Comparison of ENCODE assay signal across 18 cellular contexts in genomic region chr19:17968376-17968775, GRCh38. TPM values are rescaled to one million over a fixed set of nuclear protein-coding genes. Genes with fewer than 3 reads are reported as not detected.
A peak's percentile ranks its signal among the peaks of the same experiment; 100 is the strongest.
DNase-seq lines count a peak whose midpoint lies in the region; TF ChIP-seq lines count a peak whose summit lies in the region.
"Had no signal": no experiment of that assay in that cellular context is flagged by ENCODE, and none has a peak within 500 bp of the region (broad histone marks: within the 10 kb centered on the region; RNA-seq: fewer than 3 reads in every experiment).

No MANE protein-coding gene starts in this region.

- H3K9me3 ChIP-seq in A673 (ENCODE audit: low read depth, low read length, poor library complexity, severe bottlenecking): no peaks in the 10 kb centered on the region
- H3K9me3 ChIP-seq in SK-N-MC (ENCODE audit: low read depth, low read length): no peaks in the 10 kb centered on the region
- H3K9me3 ChIP-seq in left ventricle myocardium inferior (replicated peaks): no peaks in the 10 kb centered on the region
- H3K9me3 ChIP-seq: MG63 had no signal

- no peak overlapping the region for H3K27ac Mint-ChIP-seq in nephron progenitor cell
- H3K27ac Mint-ChIP-seq: B cell; CD4-positive, alpha-beta T cell; T-helper 17 cell had no signal

- no peaks in the 10 kb centered on the region for H3K27me3 ChIP-seq in A673 (replicated peaks; ENCODE audit: insufficient read depth, low read depth, low read length, poor library complexity)
- H3K27me3 ChIP-seq in left ventricle myocardium inferior (ENCODE audit: low read depth): peaks cover 95% of the 10 kb centered on the region

- POLR2A ChIA-PET in A673 (lab: Charles Lee; ENCODE audit: low non-redundant PET): no interaction called here

- no peak overlapping the region for H3K9ac ChIP-seq in SK-N-MC (ENCODE audit: insufficient read length)

- CTCF ChIA-PET in A673 (lab: Charles Lee): no interaction called here

- BruUV-seq in A673 (replicated peaks; lab: Mats Ljungman, UMichigan): no TSS peak

- H3K36me3 ChIP-seq in A673 (ENCODE audit: insufficient read depth, low read length, poor library complexity, severe bottlenecking) (peaks cover 2% of the 10 kb centered on the region), SK-N-MC (ENCODE audit: insufficient read depth, low read length) (peaks cover 1% of the 10 kb centered on the region; the same call in 1 of the 2 replicates), left ventricle myocardium inferior (no peaks in the 10 kb centered on the region)
- H3K36me3 ChIP-seq: MG63 had no signal

- H3K4me1 Mint-ChIP-seq in nephron progenitor cell: peaks cover 49% of the 10 kb centered on the region

- peak overlapping the region; percentile 37 for H3K27ac ChIP-seq in A673 (ENCODE audit: low read depth, low read length, poor library complexity, severe bottlenecking)
- peak overlapping the region; percentile 22; the same call in 1 of the 2 replicates for H3K27ac ChIP-seq in SK-N-MC
- H3K27ac ChIP-seq in left ventricle myocardium inferior (replicated peaks): no peak overlapping the region

- peak overlapping the region; percentile 90 for H3K4me3 ChIP-seq in A673 (ENCODE audit: low read depth, low read length, poor library complexity, severe bottlenecking)
- H3K4me3 ChIP-seq in SK-N-MC: peak overlapping the region; percentile 52; the same call in 1 of the 2 replicates
- H3K4me3 ChIP-seq in left ventricle myocardium inferior: no peak overlapping the region
- H3K4me3 ChIP-seq: MG63 had no signal

- H3K27me3 Mint-ChIP-seq in nephron progenitor cell (ENCODE audit: low read depth, poor library complexity): peaks cover 22% of the 10 kb centered on the region

- DNase-seq in 8988T (peak; percentile 51), A673 (ENCODE audit: low spot score) (no peak), SK-N-MC (ENCODE audit: low read depth, low spot score) (no peak), nephron progenitor cell (no peak), NCI-H2029 (lab: John Stamatoyannopoulos, UW) (no peak), left ventricle myocardium inferior (no peak), NCI-H510A (lab: John Stamatoyannopoulos, UW) (no peak)
- DNase-seq: CD4-positive, alpha-beta T cell; DMS79; GOT3; Kasumi-1; MG63; NCI-H187 treated with DMSO at 0.1 percent for 48 hours; NCI-H446; NK-92 treated with Interleukin-12 subunit alpha and Interleukin-12 subunit beta, amount 100 ng/mL, for 24 hours; Right ventricle myocardium superior; T-helper 17 cell had no signal

- intact Hi-C loops in A673 (cut with micrococcal nuclease; ENCODE audit: unreplicated experiment) (no loop called here), left ventricle myocardium inferior (cut with micrococcal nuclease) (no loop called here)

- peaks cover 9% of the 10 kb centered on the region for H3K36me3 Mint-ChIP-seq in nephron progenitor cell (ENCODE audit: low read depth)

- TF ChIP-seq CTCF in A673 (conservative IDR thresholded peaks at IDR 0.05; ENCODE audit: low read depth, low read length): no peak
- no peak for TF ChIP-seq CTCF in nephron progenitor cell (IDR thresholded peaks at IDR 0.05)
- TF ChIP-seq CTCF in left ventricle myocardium inferior (IDR thresholded peaks at IDR 0.05; ENCODE audit: borderline replicate concordance): no peak

- H3K9me3 Mint-ChIP-seq in nephron progenitor cell: no peaks in the 10 kb centered on the region
- H3K9me3 Mint-ChIP-seq: CD4-positive, alpha-beta T cell had no signal

- peak overlapping the region; percentile 87 for H3K4me3 Mint-ChIP-seq in nephron progenitor cell
- H3K4me3 Mint-ChIP-seq: B cell; CD4-positive, alpha-beta T cell; T-helper 17 cell had no signal

- H3K4me1 ChIP-seq in A673 (ENCODE audit: insufficient read depth, low read length, poor library complexity, severe bottlenecking) (peaks cover 49% of the 10 kb centered on the region), left ventricle myocardium inferior (peaks cover 7% of the 10 kb centered on the region)

RNA-seq across cellular contexts. Expression of gene KCNN1, which starts 1.5 kb away (rescaled TPM):
- 63.5 and 81.2 TPM in 2 replicates for total RNA-seq in A673 (2021)
- 0.38 TPM for total RNA-seq in left ventricle myocardium inferior
- total RNA-seq: B cell; CD4-positive, alpha-beta T cell; Right ventricle myocardium superior; T-helper 17 cell had no signal

RNA-seq across cellular contexts. Expression of gene CCDC124, which starts 35.6 kb away (rescaled TPM):
- total RNA-seq in A673 (2021): 131 and 135 TPM in 2 replicates
- 87.4 TPM for total RNA-seq in left ventricle myocardium inferior

RNA-seq across cellular contexts. Expression of gene ARRDC2, which starts 39.6 kb away (rescaled TPM):
- total RNA-seq in A673 (2021) (11.7 and 13.3 TPM in 2 replicates), left ventricle myocardium inferior (16.6 TPM)

Comparison
In these comparisons a context has a peak if more than half of its experiments do, and no peak if none do; other contexts are left out.
1. RNA of gene KCNN1, which starts 1.5 kb away (total RNA-seq): 63.5 to 81.2 TPM in A673; 0.38 TPM in left ventricle myocardium inferior (single experiment); every median in the first group is over 10 times any median in the second.